8 cellular contexts compared by ENCODE assay signal in genomic region chr18:50878345-50879301, GRCh38. TPM values are rescaled to one million over a fixed set of nuclear protein-coding genes. Genes with fewer than 3 reads are reported as not detected.
A peak's percentile ranks its signal among the peaks of the same experiment; 100 is the strongest.
DNase-seq lines count a peak whose midpoint lies in the region; ATAC-seq, FAIRE-seq and TF ChIP-seq lines count a peak whose summit lies in the region.

ME2 (plus strand) TSS chr18:50879118; CDS start chr18:50895821, 16,703 bp downstream.

- H3K9me3 ChIP-seq in CD4-positive, CD25-positive, alpha-beta regulatory T cell (ENCODE audit: control insufficient read depth in 2 of 2, low read length in 2 of 2), result no peaks in the 10 kb centered on the region
- no peaks in the 10 kb centered on the region for H3K9me3 ChIP-seq in HepG2 (ENCODE audit: low read length)

- H3K4me2 ChIP-seq in HepG2 (ENCODE audit: low read depth, low read length), result peak within 1 kb of the TSS; percentile 80

- H3K27ac Mint-ChIP-seq in CD4-positive, CD25-positive, alpha-beta regulatory T cell, result peak within 1 kb of the TSS; percentile 96 to 99 (median 96)

- H3K27ac ChIP-seq in CD4-positive, CD25-positive, alpha-beta regulatory T cell (ENCODE audit: insufficient read depth, low read length, poor library complexity, severe bottlenecking), result peak within 1 kb of the TSS; percentile 96
- peak within 1 kb of the TSS; percentile 70 for H3K27ac ChIP-seq in HepG2 (ENCODE audit: extremely low read length, insufficient read depth, low read length)

- H3K4me1 ChIP-seq in CD4-positive, CD25-positive, alpha-beta regulatory T cell (ENCODE audit: control insufficient read depth, insufficient read depth, low read length, poor library complexity, severe bottlenecking), result peaks cover 19% of the 10 kb centered on the region
- peaks cover 32% of the 10 kb centered on the region for H3K4me1 ChIP-seq in HepG2 (ENCODE audit: insufficient read depth, low read length)

- no peak for TF ChIP-seq RAD21 in HepG2 (CRISPR knock-in tag; IDR thresholded peaks at IDR 0.05)

- in situ Hi-C loops in HepG2 (cut with HindIII; ENCODE audit: extremely low pct_ligation_motif_present, low pct_unique_long_range_greater_than_20kb), result no loop called here

- H4K20me1 ChIP-seq in HepG2 (ENCODE audit: insufficient read depth, low read length), result no peaks in the 10 kb centered on the region

- peaks cover 6% of the 10 kb centered on the region for H3K27me3 Mint-ChIP-seq in CD4-positive, CD25-positive, alpha-beta regulatory T cell

- intact Hi-C loops in HepG2 (cut with micrococcal nuclease; ENCODE audit: unreplicated experiment), result loop anchor here (2.0 to 10.0 kb wide), 3 partner anchors 94 to 174 kb away; partner anchors contain the start of gene SMAD4

- peaks cover 6% of the 10 kb centered on the region for H3K27me3 ChIP-seq in CD4-positive, CD25-positive, alpha-beta regulatory T cell (ENCODE audit: control insufficient read depth, insufficient read depth, low read length)
- H3K27me3 ChIP-seq in HepG2 (ENCODE audit: control insufficient read depth in 1 of 2, insufficient read depth in 2 of 2, low read length in 2 of 2), result no peaks in the 10 kb centered on the region

- no peaks in the 10 kb centered on the region for H3K9me3 Mint-ChIP-seq in CD4-positive, CD25-positive, alpha-beta regulatory T cell

- TF ChIP-seq POLR2A in HepG2 (IDR thresholded peaks at IDR 0.05; ENCODE audit: insufficient read depth in 1 of 2, low read depth in 2 of 2, low read length in 2 of 2), result peak; percentile 40 to 78; a peak in 3 of 4 replicates

- no peaks in the 10 kb centered on the region for H3K36me3 ChIP-seq in CD4-positive, CD25-positive, alpha-beta regulatory T cell (ENCODE audit: control insufficient read depth, insufficient read depth, low read length)
- no peaks in the 10 kb centered on the region for H3K36me3 ChIP-seq in HepG2 (replicated peaks in 1 of 2; ENCODE audit: control insufficient read depth in 1 of 2, insufficient read depth in 2 of 2, low read length in 2 of 2)

- FAIRE-seq in HepG2 (lab: Jason Lieb, UNC), result no peak

- TF ChIP-seq EP300 in HepG2 (IDR thresholded peaks at IDR 0.05; ENCODE audit: low read depth in 2 of 2, low read length in 2 of 2) (no peak), HepG2 (CRISPR knock-in tag; IDR thresholded peaks at IDR 0.05; ENCODE audit: borderline replicate concordance) (no peak)

- peak within 1 kb of the TSS; percentile 52 for H2AFZ ChIP-seq in HepG2 (ENCODE audit: low read length)

- peaks cover 16 to 41% (median 29%) of the 10 kb centered on the region in 4 donors for H3K4me1 Mint-ChIP-seq in CD4-positive, CD25-positive, alpha-beta regulatory T cell

- peaks cover 29% of the 10 kb centered on the region for H3K79me2 ChIP-seq in HepG2 (ENCODE audit: insufficient read depth, low read length)

- H3K9ac ChIP-seq in HepG2 (ENCODE audit: insufficient read depth, low read depth, low read length), result peak within 1 kb of the TSS; percentile 79

- peak; percentile 84 to 94 (median 86) for DNase-seq in CD4-positive, CD25-positive, alpha-beta regulatory T cell
- DNase-seq in NCI-H82 (lab: John Stamatoyannopoulos, UW) (peak; percentile 95), dermis blood vessel endothelial cell (peak; percentile 92), HepG2 (ENCODE audit: low spot score) (peak; percentile 72)
- peak; percentile 90 to 93 for DNase-seq in activated CD4-positive, alpha-beta T cell treated with anti-CD3 and anti-CD28 coated beads, Interleukin-2, amount 50 U/mL, for 48 hours
- DNase-seq in stimulated activated CD4-positive, alpha-beta T cell treated with anti-CD3 and anti-CD28 coated beads, Interleukin-2, amount 100 ng/mL, for 48 hours, result peak; percentile 92 to 95

- peak within 1 kb of the TSS; percentile 94 for H3K4me3 ChIP-seq in CD4-positive, CD25-positive, alpha-beta regulatory T cell (ENCODE audit: low read depth, low read length)
- peak within 1 kb of the TSS; percentile 81 to 94 (median 90) for H3K4me3 ChIP-seq in HepG2 (replicated peaks in 1 of 3; ENCODE audit: insufficient read depth in 1 of 3, low read depth in 2 of 3, low read length in 3 of 3)

- WGBS in HepG2 (ENCODE audit: low lambda C conversion rate), result 1% methylated on average over 33 of the region's 78 CpGs

- peak; percentile 92 for ATAC-seq in CD4-positive, CD25-positive, alpha-beta regulatory T cell (ENCODE audit: low read depth in 2 of 2)
- ATAC-seq in GM19438 (IDR thresholded peaks at IDR 0.05; ENCODE audit: low read depth, unreplicated experiment) (peak; percentile 90), HG03571 (IDR thresholded peaks at IDR 0.05; ENCODE audit: unreplicated experiment) (peak; percentile 95), HepG2 (peak; percentile 98)

- POLR2A ChIA-PET in HepG2 (lab: Yijun Ruan, JAX), result interaction anchor here (0.8 to 1.4 kb wide), 5 partner anchors 8 to 319 kb away, joined by 4 to 13 read pairs (median 9); partner anchors contain the start of genes ELAC1, MEX3C and SMAD4

- CTCF ChIA-PET in HepG2 (lab: Yijun Ruan, JAX; ENCODE audit: low intra/inter-chr PET ratio, low total read pairs), result no interaction called here

- no peak for TF ChIP-seq CTCF in HepG2 (CRISPR knock-in tag; IDR thresholded peaks at IDR 0.05)

- H3K4me3 Mint-ChIP-seq in CD4-positive, CD25-positive, alpha-beta regulatory T cell, result peak within 1 kb of the TSS; percentile 96 to 100 (median 98)

- H3K36me3 Mint-ChIP-seq in CD4-positive, CD25-positive, alpha-beta regulatory T cell, result no peaks in the 10 kb centered on the region

- TSS peak; percentile 71 for BruUV-seq in HepG2 (replicated peaks; lab: Mats Ljungman, UMichigan)

TF ChIP-seq in HepG2, 621 proteins besides CTCF, POLR2A, EP300 and RAD21 (continues in another document):
- TF ChIP-seq SP4 (CRISPR knock-in tag; IDR thresholded peaks at IDR 0.05), result peak; percentile 88
- TF ChIP-seq ZNF576 (CRISPR knock-in tag; IDR thresholded peaks at IDR 0.05), result no peak
- TF ChIP-seq ZNF234 (CRISPR knock-in tag; conservative IDR thresholded peaks at IDR 0.05), result no peak
- TF ChIP-seq, protein P1, sequence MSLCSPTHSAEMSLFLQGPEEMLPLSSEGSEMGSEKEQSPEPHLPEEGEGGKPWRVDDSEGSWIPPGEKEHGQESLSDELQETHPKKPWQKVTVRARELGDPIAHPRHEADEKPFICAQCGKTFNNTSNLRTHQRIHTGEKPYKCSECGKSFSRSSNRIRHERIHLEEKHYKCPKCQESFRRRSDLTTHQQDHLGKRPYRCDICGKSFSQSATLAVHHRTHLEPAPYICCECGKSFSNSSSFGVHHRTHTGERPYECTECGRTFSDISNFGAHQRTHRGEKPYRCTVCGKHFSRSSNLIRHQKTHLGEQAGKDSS (CRISPR knock-in tag; IDR thresholded peaks at IDR 0.05; ENCODE audit: borderline replicate concordance, low read depth), result peak; percentile 26; the same call in 1 of the 2 replicates
- no peak for TF ChIP-seq ZNF7 (CRISPR knock-in tag; IDR thresholded peaks at IDR 0.05)
- TF ChIP-seq HCFC1 (IDR thresholded peaks at IDR 0.05; ENCODE audit: low read depth, low read length), result no peak
- TF ChIP-seq GLI4 (CRISPR knock-in tag; IDR thresholded peaks at IDR 0.05; ENCODE audit: borderline replicate concordance), result no peak
- peak; percentile 57; the same call in 1 of the 2 replicates for TF ChIP-seq DNMT3B (CRISPR knock-in tag; conservative IDR thresholded peaks at IDR 0.05)
- TF ChIP-seq POLR2AphosphoS2 (IDR thresholded peaks at IDR 0.05; ENCODE audit: low read depth, low read length), result no peak
- no peak for TF ChIP-seq GPN1 (CRISPR knock-in tag; IDR thresholded peaks at IDR 0.05; ENCODE audit: borderline replicate concordance)
- no peak for TF ChIP-seq ATM (IDR thresholded peaks at IDR 0.05; ENCODE audit: borderline replicate concordance)
- no peak; the same call in 1 of the 2 replicates for TF ChIP-seq ZNF160 (CRISPR knock-in tag; IDR thresholded peaks at IDR 0.05)
- TF ChIP-seq KDM1A (CRISPR knock-in tag; IDR thresholded peaks at IDR 0.05), result no peak
- TF ChIP-seq TGIF2 (CRISPR knock-in tag; IDR thresholded peaks at IDR 0.05), result 0 out of 2 replicates have a peak, but pooled peaks have one; percentile 22
- no peak for TF ChIP-seq ZNF430 (CRISPR knock-in tag; IDR thresholded peaks at IDR 0.05)

RNA-seq across cellular contexts. Expression of gene ME2, which starts in this region (rescaled TPM):
- total RNA-seq in CD4-positive, CD25-positive, alpha-beta regulatory T cell, result 29.5 TPM
- polyA plus RNA-seq in CD4-positive, CD25-positive, alpha-beta regulatory T cell, result 10 to 100 TPM; 35.9 to 45.4 (median 41.2) TPM
- total RNA-seq in dermis blood vessel endothelial cell (45.3 and 64.8 TPM in 2 replicates), HepG2 (2016; rRNA removed; fragmentation: Illumina TruSeq; extraction: Trizol) (20.6 and 28.2 TPM in 2 replicates)
- 13.6 and 15.0 TPM in 2 replicates for total RNA-seq in HepG2 (2016; cell fraction: cytosol; rRNA removed; fragmentation: Illumina TruSeq; extraction: Trizol; ENCODE audit: low read depth)
- total RNA-seq in HepG2 (2016; cell fraction: insoluble cytoplasmic fraction; rRNA removed; fragmentation: Illumina TruSeq; extraction: Trizol), result 21.0 and 30.5 TPM in 2 replicates
- total RNA-seq in HepG2 (2016; cell fraction: membrane; rRNA removed; fragmentation: Illumina TruSeq; extraction: Trizol), result 21.4 and 23.9 TPM in 2 replicates
- 13.2 and 14.8 TPM in 2 replicates for total RNA-seq in HepG2 (2016; cell fraction: nucleus; rRNA removed; fragmentation: Illumina TruSeq; extraction: Trizol)
- polyA plus RNA-seq in HepG2 (2011; rRNA removed), result 12.1 and 17.3 TPM in 2 replicates
- polyA plus RNA-seq in HepG2 (2011; cell fraction: cytosol; rRNA removed), result 7.7 and 11.6 TPM in 2 replicates
- 4.9 and 7.0 TPM in 2 replicates for polyA plus RNA-seq in HepG2 (2011; cell fraction: nucleus; rRNA removed)
- polyA plus RNA-seq in HepG2 (2012), result 11.7 and 12.2 TPM in 2 replicates
- polyA plus RNA-seq in HepG2 (2016; cell fraction: cytosol; fragmentation: Illumina TruSeq; extraction: Trizol; ENCODE audit: low read depth), result 7.1 and 7.3 TPM in 2 replicates
- polyA plus RNA-seq in HepG2 (2016; cell fraction: insoluble cytoplasmic fraction; fragmentation: Illumina TruSeq; extraction: Trizol; ENCODE audit: low read depth), result 30.7 and 33.0 TPM in 2 replicates
- 14.4 and 14.9 TPM in 2 replicates for polyA plus RNA-seq in HepG2 (2016; cell fraction: membrane; fragmentation: Illumina TruSeq; extraction: Trizol; ENCODE audit: low read depth)
- 17.5 and 20.8 TPM in 2 replicates for polyA plus RNA-seq in HepG2 (2016; cell fraction: nucleus; fragmentation: Illumina TruSeq; extraction: Trizol; ENCODE audit: insufficient read depth, low read depth)
- polyA minus RNA-seq in HepG2 (2011; rRNA and poly(A)+ RNA removed; ENCODE audit: low replicate concordance), result 12.0 and 16.3 TPM in 2 replicates
- 10.7 and 11.0 TPM in 2 replicates for polyA minus RNA-seq in HepG2 (2011; cell fraction: cytosol; rRNA and poly(A)+ RNA removed)
- polyA minus RNA-seq in HepG2 (2011; cell fraction: nucleus; rRNA and poly(A)+ RNA removed), result 10.8 and 13.3 TPM in 2 replicates

Comparison
In these comparisons a context has a peak if more than half of its experiments do, and no peak if none do; other contexts are left out.
1. Peak in every context shown above with its lines: DNase-seq, ATAC-seq, H3K4me3 ChIP-seq and H3K27ac ChIP-seq.